Comparison of ENCODE assay signal across 1 cellular context in the genomic region with DNA sequence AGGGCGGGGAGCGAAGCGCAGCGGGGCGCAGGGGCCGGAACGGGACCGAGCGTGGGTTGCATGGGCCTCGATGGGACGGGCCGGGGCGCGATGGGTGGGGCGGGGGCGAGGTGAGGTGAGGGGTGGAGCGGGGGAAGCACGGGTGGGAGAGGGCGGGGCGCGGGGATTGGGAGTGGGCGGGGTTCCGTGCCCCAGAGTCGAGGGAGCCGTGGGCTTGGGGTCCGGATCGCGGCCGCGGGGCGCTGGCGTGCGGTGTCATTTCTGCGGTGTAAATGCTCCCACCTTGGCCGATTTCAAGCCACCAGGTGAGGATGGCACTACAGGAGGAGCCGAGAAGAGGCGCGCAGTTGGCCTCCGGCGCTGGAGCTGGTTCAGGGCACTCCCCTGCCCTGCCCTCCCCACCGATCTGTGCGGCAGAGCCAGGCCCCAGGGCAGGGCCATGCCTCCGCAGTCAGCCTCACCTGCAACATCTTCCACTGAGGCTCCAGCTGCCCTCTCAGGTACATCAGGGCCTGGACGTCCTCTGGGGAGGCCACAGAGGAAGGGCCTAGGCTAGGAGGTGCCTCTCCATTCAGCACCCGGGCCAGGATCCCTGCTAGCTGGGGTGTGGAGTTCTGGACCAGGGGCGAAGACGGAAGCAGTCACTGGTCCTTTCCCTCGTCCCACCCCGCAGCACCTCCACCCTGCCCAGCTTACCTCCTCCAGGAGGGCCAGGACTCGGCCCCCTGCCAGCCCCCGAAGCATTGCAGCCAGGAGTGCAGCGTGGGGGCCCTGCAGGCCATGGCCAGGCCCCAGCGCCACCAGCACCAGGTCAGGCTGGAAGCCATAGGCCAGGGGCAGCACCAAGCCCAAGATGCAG.
TF ChIP-seq lines count a peak whose summit lies in the region.

No MANE protein-coding gene starts in this region.

TF ChIP-seq in HCT116, 20 proteins besides CTCF, POLR2A, EP300 and RAD21 (continued from another document):
- TF ChIP-seq, protein P1, sequence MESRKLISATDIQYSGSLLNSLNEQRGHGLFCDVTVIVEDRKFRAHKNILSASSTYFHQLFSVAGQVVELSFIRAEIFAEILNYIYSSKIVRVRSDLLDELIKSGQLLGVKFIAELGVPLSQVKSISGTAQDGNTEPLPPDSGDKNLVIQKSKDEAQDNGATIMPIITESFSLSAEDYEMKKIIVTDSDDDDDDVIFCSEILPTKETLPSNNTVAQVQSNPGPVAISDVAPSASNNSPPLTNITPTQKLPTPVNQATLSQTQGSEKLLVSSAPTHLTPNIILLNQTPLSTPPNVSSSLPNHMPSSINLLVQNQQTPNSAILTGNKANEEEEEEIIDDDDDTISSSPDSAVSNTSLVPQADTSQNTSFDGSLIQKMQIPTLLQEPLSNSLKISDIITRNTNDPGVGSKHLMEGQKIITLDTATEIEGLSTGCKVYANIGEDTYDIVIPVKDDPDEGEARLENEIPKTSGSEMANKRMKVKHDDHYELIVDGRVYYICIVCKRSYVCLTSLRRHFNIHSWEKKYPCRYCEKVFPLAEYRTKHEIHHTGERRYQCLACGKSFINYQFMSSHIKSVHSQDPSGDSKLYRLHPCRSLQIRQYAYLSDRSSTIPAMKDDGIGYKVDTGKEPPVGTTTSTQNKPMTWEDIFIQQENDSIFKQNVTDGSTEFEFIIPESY (IDR thresholded peaks at IDR 0.05; ENCODE audit: extremely low read depth, insufficient replicate concordance, low read length): no peak
- TF ChIP-seq, protein P2, sequence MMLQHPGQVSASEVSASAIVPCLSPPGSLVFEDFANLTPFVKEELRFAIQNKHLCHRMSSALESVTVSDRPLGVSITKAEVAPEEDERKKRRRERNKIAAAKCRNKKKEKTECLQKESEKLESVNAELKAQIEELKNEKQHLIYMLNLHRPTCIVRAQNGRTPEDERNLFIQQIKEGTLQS (IDR thresholded peaks at IDR 0.05): no peak
- TF ChIP-seq EGR1 (IDR thresholded peaks at IDR 0.05; ENCODE audit: low read depth): no peak
- no peak for TF ChIP-seq EZH2 (IDR thresholded peaks at IDR 0.05)
- TF ChIP-seq EZH2phosphoT487 (IDR thresholded peaks at IDR 0.05; ENCODE audit: borderline replicate concordance): no peak
- TF ChIP-seq CEBPB (IDR thresholded peaks at IDR 0.05; ENCODE audit: low read depth): no peak
- TF ChIP-seq ELF1 (IDR thresholded peaks at IDR 0.05; ENCODE audit: borderline replicate concordance, low read depth): no peak
- no peak for TF ChIP-seq TCF7L2 (IDR thresholded peaks at IDR 0.05; ENCODE audit: borderline replicate concordance, extremely low read depth, insufficient read depth, insufficient read length)
- no peak for TF ChIP-seq POLR2AphosphoS5 (IDR thresholded peaks at IDR 0.05; ENCODE audit: low read depth, low read length)
